In genomic region chr11:80388133-80388532, GRCh38 we compare ENCODE assay signal across 14 cellular contexts.
DNase-seq lines count a peak whose midpoint lies in the region; ATAC-seq, FAIRE-seq and TF ChIP-seq lines count a peak whose summit lies in the region.
"Had no signal": no experiment of that assay in that cellular context is flagged by ENCODE, and none has a peak within 500 bp of the region (broad histone marks: within the 10 kb centered on the region; RNA-seq: fewer than 3 reads in every experiment).

No MANE protein-coding gene starts in this region.

- no peaks in the 10 kb centered on the region for H3F3A ChIP-seq in neural progenitor cell (ENCODE audit: low read depth)

- DNase-seq in DMS53 treated with DMSO at 0.1 percent for 48 hours (lab: John Stamatoyannopoulos, UW; ENCODE audit: unreplicated experiment) (peak; percentile 54), NCI-H460 (ENCODE audit: extremely low read depth, low read depth) (peak; percentile 14), bronchial epithelial cell (ENCODE audit: low read depth) (peak; percentile 47), neural progenitor cell (ENCODE audit: low spot score) (peak; percentile 13), hypothalamus (lab: John Stamatoyannopoulos, UW) (no peak)
- no peak for DNase-seq in stimulated activated naive B cell treated with anti-CD40 and anti-IgM and Interleukin-4, amounts not matched to agents 10 μg/mL and 1 μg/mL and 100 μg/mL, for 72 hours
- DNase-seq: CD8-positive, alpha-beta T cell; NCI-H1092; NCI-H2107; RPMI8226 had no signal

- TF ChIP-seq CTCF in bronchial epithelial cell (IDR thresholded peaks at IDR 0.05; ENCODE audit: insufficient read depth, low read length, severe bottlenecking) (no peak), neural progenitor cell (IDR thresholded peaks at IDR 0.05) (no peak)

- no peaks in the 10 kb centered on the region for H4K20me1 ChIP-seq in neural progenitor cell (ENCODE audit: low read depth)

- ATAC-seq in GM21737 (IDR thresholded peaks at IDR 0.05; ENCODE audit: unreplicated experiment): no peak
- ATAC-seq in stimulated activated naive B cell treated with anti-CD40 and anti-IgM and Interleukin-4, amounts not matched to agents 10 μg/mL and 1 μg/mL and 100 μg/mL, for 72 hours (replicated peaks): no peak
- ATAC-seq: CD8-positive, alpha-beta T cell; HCT116 had no signal

- H3K4me1 ChIP-seq in neural progenitor cell: peaks cover 14% of the 10 kb centered on the region

- no peaks in the 10 kb centered on the region for H3K36me3 ChIP-seq in bronchial epithelial cell (ENCODE audit: control insufficient read depth, insufficient read depth, low read length)
- H3K36me3 ChIP-seq in neural progenitor cell: no peaks in the 10 kb centered on the region

- no peak overlapping the region for H3K4me2 ChIP-seq in neural progenitor cell

- H3K27ac Mint-ChIP-seq in neural progenitor cell: no peak overlapping the region
- H3K27ac Mint-ChIP-seq in stimulated activated naive B cell treated with anti-CD40 and anti-IgM and Interleukin-4, amounts not matched to agents 10 μg/mL and 1 μg/mL and 100 μg/mL, for 72 hours: no peak overlapping the region
- H3K27ac Mint-ChIP-seq: CD8-positive, alpha-beta T cell had no signal

- H3K36me3 Mint-ChIP-seq in neural progenitor cell: no peaks in the 10 kb centered on the region
- no peaks in the 10 kb centered on the region for H3K36me3 Mint-ChIP-seq in stimulated activated naive B cell treated with anti-CD40 and anti-IgM and Interleukin-4, amounts not matched to agents 10 μg/mL and 1 μg/mL and 100 μg/mL, for 72 hours
- H3K36me3 Mint-ChIP-seq: CD8-positive, alpha-beta T cell had no signal

- no peak for FAIRE-seq in bronchial epithelial cell (lab: Jason Lieb, UNC)
- FAIRE-seq: D721Med, HTR-8/SVneo had no signal

- H3K27me3 ChIP-seq in bronchial epithelial cell (ENCODE audit: control insufficient read depth, insufficient read depth, low read length) (no peaks in the 10 kb centered on the region), neural progenitor cell (no peaks in the 10 kb centered on the region)

- H3K4me3 Mint-ChIP-seq in neural progenitor cell: no peak overlapping the region
- H3K4me3 Mint-ChIP-seq in stimulated activated naive B cell treated with anti-CD40 and anti-IgM and Interleukin-4, amounts not matched to agents 10 μg/mL and 1 μg/mL and 100 μg/mL, for 72 hours: no peak overlapping the region
- H3K4me3 Mint-ChIP-seq: CD8-positive, alpha-beta T cell had no signal

- no peaks in the 10 kb centered on the region for H3K9me3 ChIP-seq in neural progenitor cell (ENCODE audit: low read depth)

- no peaks in the 10 kb centered on the region for H3K79me2 ChIP-seq in neural progenitor cell (ENCODE audit: low read depth)

- no peak overlapping the region for H3K9ac ChIP-seq in neural progenitor cell

- H3K27ac ChIP-seq in neural progenitor cell: no peak overlapping the region

- H3K4me3 ChIP-seq in bronchial epithelial cell (ENCODE audit: low read depth, low read length) (no peak overlapping the region), neural progenitor cell (no peak overlapping the region)

- H3K9me3 Mint-ChIP-seq in neural progenitor cell: no peaks in the 10 kb centered on the region
- peaks cover 0 to 2% of the 10 kb centered on the region in 2 donors for H3K9me3 Mint-ChIP-seq in stimulated activated naive B cell treated with anti-CD40 and anti-IgM and Interleukin-4, amounts not matched to agents 10 μg/mL and 1 μg/mL and 100 μg/mL, for 72 hours

- peaks cover 13% of the 10 kb centered on the region for H3K4me1 Mint-ChIP-seq in neural progenitor cell
- H3K4me1 Mint-ChIP-seq in stimulated activated naive B cell treated with anti-CD40 and anti-IgM and Interleukin-4, amounts not matched to agents 10 μg/mL and 1 μg/mL and 100 μg/mL, for 72 hours: no peaks in the 10 kb centered on the region

- H3K27me3 Mint-ChIP-seq in neural progenitor cell (ENCODE audit: insufficient read depth, low read depth): no peaks in the 10 kb centered on the region
- H3K27me3 Mint-ChIP-seq in stimulated activated naive B cell treated with anti-CD40 and anti-IgM and Interleukin-4, amounts not matched to agents 10 μg/mL and 1 μg/mL and 100 μg/mL, for 72 hours: no peaks in the 10 kb centered on the region

- peak overlapping the region; percentile 19 for H2AFZ ChIP-seq in neural progenitor cell (replicated peaks)

Comparison
In these comparisons a context has a peak if more than half of its experiments do, and no peak if none do; other contexts are left out.
1. DNase-seq: peak in DMS53 treated with DMSO at 0.1 percent for 48 hours (single experiment), NCI-H460 (single experiment), bronchial epithelial cell (single experiment) and neural progenitor cell (single experiment); none in stimulated activated naive B cell treated with anti-CD40 and anti-IgM and Interleukin-4, amounts not matched to agents 10 μg/mL and 1 μg/mL and 100 μg/mL, for 72 hours (single experiment) and hypothalamus (0 of 51).